ENCODE assay signal across 8 cellular contexts in the genomic region with DNA sequence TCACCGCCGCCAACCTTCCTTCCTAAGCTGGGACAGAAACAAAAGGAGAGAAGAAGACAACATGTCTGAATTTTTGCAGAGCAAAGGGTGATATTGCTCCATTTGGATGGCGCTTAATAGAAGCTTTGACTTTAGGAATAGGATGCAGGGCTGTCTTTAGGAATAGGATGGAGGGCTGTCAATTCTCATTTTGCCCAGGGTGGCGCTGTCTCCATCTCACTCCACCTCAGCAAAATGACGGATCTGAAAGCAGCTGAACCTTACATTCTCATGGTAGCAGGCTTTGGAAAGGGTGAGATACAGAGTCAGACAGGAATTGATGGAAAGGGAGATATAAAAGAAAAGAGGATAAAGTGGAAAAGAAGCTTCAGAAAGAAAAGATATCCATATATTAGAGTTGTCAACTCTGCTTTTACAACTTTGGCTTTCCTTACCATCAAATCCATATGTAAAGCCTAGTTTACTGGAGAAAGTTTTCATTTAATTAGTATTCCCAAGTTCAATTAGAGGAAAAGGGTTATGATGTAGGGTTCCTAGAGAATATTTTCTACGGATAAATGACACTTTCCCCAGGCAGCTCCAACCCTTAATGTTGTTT. TPM values are rescaled to one million over a fixed set of nuclear protein-coding genes. Genes with fewer than 3 reads are reported as not detected.
DNase-seq lines count a peak whose midpoint lies in the region; ATAC-seq and TF ChIP-seq lines count a peak whose summit lies in the region.

No MANE protein-coding gene starts in this region.

- no peak for TF ChIP-seq POLR2A in right lobe of liver (IDR thresholded peaks at IDR 0.05)

- DNase-seq in AG08396 (ENCODE audit: low spot score) (peak; percentile 60), NCI-H1694 (lab: John Stamatoyannopoulos, UW) (peak; percentile 66), WERI-Rb-1 (peak; percentile 71), right lobe of liver (no peak)
- DNase-seq in stimulated activated CD8-positive, alpha-beta memory T cell treated with anti-CD3 and anti-CD28 coated beads, Interleukin-4, amount 100 ng/mL, for 48 hours = peak; percentile 74

- H3K27ac Mint-ChIP-seq in dendritic cell treated with granulocyte-macrophage colony-stimulating factor and Interleukin-4, amounts not matched to agents 40 ng/mL and 50 ng/mL, for 4 days = no peak overlapping the region

- intact Hi-C loops in dendritic cell treated with granulocyte-macrophage colony-stimulating factor and Interleukin-4, amounts not matched to agents 40 ng/mL and 50 ng/mL, for 4 days (cut with micrococcal nuclease) = no loop called here
- intact Hi-C loops in right lobe of liver (cut with DNase I) = no loop called here

- H3K4me3 ChIP-seq in WERI-Rb-1 (ENCODE audit: low read depth, low read length) = peak overlapping the region; percentile 91
- peak overlapping the region in 1 of 3 donors; percentile 42 for H3K4me3 ChIP-seq in right lobe of liver

- H3K27me3 Mint-ChIP-seq in dendritic cell treated with granulocyte-macrophage colony-stimulating factor and Interleukin-4, amounts not matched to agents 40 ng/mL and 50 ng/mL, for 4 days = peaks cover 78% of the 10 kb centered on the region

- H3K27ac ChIP-seq in WERI-Rb-1 (peak overlapping the region; percentile 97), right lobe of liver (no peak overlapping the region)

- H3K36me3 ChIP-seq in WERI-Rb-1 = peaks cover 53% of the 10 kb centered on the region
- no peaks in the 10 kb centered on the region for H3K36me3 ChIP-seq in right lobe of liver

- ATAC-seq in GM18511 (IDR thresholded peaks at IDR 0.05; ENCODE audit: unreplicated experiment) = peak; percentile 74
- peak; percentile 58 for ATAC-seq in HG02981 (IDR thresholded peaks at IDR 0.05; ENCODE audit: unreplicated experiment)
- peak; percentile 60 to 72 (median 64) for ATAC-seq in right lobe of liver

- H3K9me3 ChIP-seq in WERI-Rb-1 (ENCODE audit: severe bottlenecking) (no peaks in the 10 kb centered on the region), right lobe of liver (no peaks in the 10 kb centered on the region)

- H3K36me3 Mint-ChIP-seq in dendritic cell treated with granulocyte-macrophage colony-stimulating factor and Interleukin-4, amounts not matched to agents 40 ng/mL and 50 ng/mL, for 4 days (ENCODE audit: low read depth) = no peaks in the 10 kb centered on the region

- peaks cover 0 to 17% (median 0%) of the 10 kb centered on the region in 4 donors for H3K4me1 ChIP-seq in right lobe of liver

- H3K9me3 Mint-ChIP-seq in dendritic cell treated with granulocyte-macrophage colony-stimulating factor and Interleukin-4, amounts not matched to agents 40 ng/mL and 50 ng/mL, for 4 days = no peaks in the 10 kb centered on the region

- peak overlapping the region; percentile 71 for H3K4me3 Mint-ChIP-seq in dendritic cell treated with granulocyte-macrophage colony-stimulating factor and Interleukin-4, amounts not matched to agents 40 ng/mL and 50 ng/mL, for 4 days

- H3K27me3 ChIP-seq in WERI-Rb-1 (ENCODE audit: insufficient read depth, low read depth, severe bottlenecking) (no peaks in the 10 kb centered on the region), right lobe of liver (peaks cover 8 to 26% of the 10 kb centered on the region in 2 donors)

- 11% methylated on average over 6 of the region's 6 CpGs for WGBS in right lobe of liver (ENCODE audit: insufficient coverage, low coverage, low lambda C conversion rate, missing lambda C conversion rate)

- H3K4me1 Mint-ChIP-seq in dendritic cell treated with granulocyte-macrophage colony-stimulating factor and Interleukin-4, amounts not matched to agents 40 ng/mL and 50 ng/mL, for 4 days (ENCODE audit: low read depth) = peaks cover 35% of the 10 kb centered on the region

- TF ChIP-seq CTCF in WERI-Rb-1 (IDR thresholded peaks at IDR 0.05; ENCODE audit: low read depth, low read length) (peak; percentile 86), right lobe of liver (IDR thresholded peaks at IDR 0.05) (peak; percentile 35 to 54 (median 49))

RNA-seq across cellular contexts. Expression of gene KIAA0408, which starts 57.6 kb away (rescaled TPM):
- under 1 TPM in 4 of 6 experiments, not detected in 2; 0.06 to 0.33 (median 0.16) TPM for total RNA-seq in right lobe of liver

Comparison
In these comparisons a context has a peak if more than half of its experiments do, and no peak if none do; other contexts are left out.
1. DNase-seq: peak in AG08396 (single experiment), NCI-H1694 (single experiment), WERI-Rb-1 (single experiment) and stimulated activated CD8-positive, alpha-beta memory T cell treated with anti-CD3 and anti-CD28 coated beads, Interleukin-4, amount 100 ng/mL, for 48 hours (single experiment); none in right lobe of liver (0 of 3).
2. Peak in every context shown above with its lines, with median percentiles within 50 percentile points of each other: ATAC-seq.